In the genomic region with DNA sequence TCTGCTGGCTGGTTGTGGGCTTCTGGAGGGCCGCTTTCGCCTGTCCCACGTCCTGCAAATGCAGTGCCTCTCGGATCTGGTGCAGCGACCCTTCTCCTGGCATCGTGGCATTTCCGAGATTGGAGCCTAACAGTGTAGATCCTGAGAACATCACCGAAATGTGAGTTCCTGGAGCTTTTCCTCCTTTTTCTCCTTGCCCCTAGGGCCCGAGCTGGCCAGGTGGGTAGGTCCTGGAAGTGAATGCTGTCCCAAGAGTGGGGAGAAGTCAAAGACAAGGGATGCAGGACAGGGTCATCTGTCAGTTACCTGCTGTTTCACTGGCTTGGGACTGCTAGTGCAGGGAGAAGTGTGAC, we compare ENCODE assay signal across 1 cellular context.
TF ChIP-seq lines count a peak whose summit lies in the region.

No MANE protein-coding gene starts in this region.

TF ChIP-seq in GM23338, 12 proteins besides CTCF, POLR2A, EP300 and RAD21:
- no peak for TF ChIP-seq EZH2phosphoT487 (IDR thresholded peaks at IDR 0.05; ENCODE audit: unreplicated experiment)
- TF ChIP-seq CREB1 (CRISPR knock-in tag; IDR thresholded peaks at IDR 0.05; ENCODE audit: low read depth), result no peak
- TF ChIP-seq, protein P1, sequence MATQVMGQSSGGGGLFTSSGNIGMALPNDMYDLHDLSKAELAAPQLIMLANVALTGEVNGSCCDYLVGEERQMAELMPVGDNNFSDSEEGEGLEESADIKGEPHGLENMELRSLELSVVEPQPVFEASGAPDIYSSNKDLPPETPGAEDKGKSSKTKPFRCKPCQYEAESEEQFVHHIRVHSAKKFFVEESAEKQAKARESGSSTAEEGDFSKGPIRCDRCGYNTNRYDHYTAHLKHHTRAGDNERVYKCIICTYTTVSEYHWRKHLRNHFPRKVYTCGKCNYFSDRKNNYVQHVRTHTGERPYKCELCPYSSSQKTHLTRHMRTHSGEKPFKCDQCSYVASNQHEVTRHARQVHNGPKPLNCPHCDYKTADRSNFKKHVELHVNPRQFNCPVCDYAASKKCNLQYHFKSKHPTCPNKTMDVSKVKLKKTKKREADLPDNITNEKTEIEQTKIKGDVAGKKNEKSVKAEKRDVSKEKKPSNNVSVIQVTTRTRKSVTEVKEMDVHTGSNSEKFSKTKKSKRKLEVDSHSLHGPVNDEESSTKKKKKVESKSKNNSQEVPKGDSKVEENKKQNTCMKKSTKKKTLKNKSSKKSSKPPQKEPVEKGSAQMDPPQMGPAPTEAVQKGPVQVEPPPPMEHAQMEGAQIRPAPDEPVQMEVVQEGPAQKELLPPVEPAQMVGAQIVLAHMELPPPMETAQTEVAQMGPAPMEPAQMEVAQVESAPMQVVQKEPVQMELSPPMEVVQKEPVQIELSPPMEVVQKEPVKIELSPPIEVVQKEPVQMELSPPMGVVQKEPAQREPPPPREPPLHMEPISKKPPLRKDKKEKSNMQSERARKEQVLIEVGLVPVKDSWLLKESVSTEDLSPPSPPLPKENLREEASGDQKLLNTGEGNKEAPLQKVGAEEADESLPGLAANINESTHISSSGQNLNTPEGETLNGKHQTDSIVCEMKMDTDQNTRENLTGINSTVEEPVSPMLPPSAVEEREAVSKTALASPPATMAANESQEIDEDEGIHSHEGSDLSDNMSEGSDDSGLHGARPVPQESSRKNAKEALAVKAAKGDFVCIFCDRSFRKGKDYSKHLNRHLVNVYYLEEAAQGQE (IDR thresholded peaks at IDR 0.05; ENCODE audit: unreplicated experiment), result no peak
- TF ChIP-seq JUNB (IDR thresholded peaks at IDR 0.05; ENCODE audit: unreplicated experiment), result no peak
